ENCODE assay signal across 8 cellular contexts in the genomic region with DNA sequence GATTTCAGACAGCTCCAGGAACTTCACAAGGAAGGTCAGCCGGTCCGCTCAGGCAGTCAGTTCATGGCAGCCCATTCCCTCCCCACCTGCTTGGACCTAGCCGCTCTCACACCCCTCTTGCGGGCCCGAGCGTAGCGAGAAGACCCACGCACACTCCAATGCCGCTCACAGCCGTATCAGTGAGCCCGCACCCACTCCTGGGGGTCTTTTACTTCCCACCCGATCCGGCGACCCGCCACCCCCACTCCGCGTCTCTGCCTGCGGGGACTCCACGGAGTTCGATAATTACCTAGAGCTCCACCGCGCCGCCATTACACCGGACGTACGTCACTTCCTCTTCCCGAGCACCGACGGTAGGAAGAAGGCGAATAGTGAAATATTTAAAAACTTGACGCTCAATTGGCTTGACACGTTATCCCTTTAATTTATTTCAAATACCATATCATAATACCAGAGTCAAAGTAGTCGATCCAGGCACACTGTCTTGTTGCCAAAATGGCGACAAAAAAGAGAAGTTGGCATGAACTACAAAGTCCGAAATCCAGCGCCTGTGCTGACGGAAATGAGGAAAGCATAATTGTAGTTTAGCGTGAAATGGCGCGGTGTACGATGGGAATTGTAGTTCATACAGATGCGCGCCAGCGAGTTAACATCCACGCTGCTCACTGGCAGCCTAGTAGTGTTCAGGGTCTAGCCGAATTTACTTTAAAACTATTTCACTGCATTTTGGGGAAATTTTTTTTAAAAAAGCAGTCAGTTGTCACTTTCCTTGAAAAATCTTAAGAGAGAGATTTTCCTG. TPM values are rescaled to one million over a fixed set of nuclear protein-coding genes. Genes with fewer than 3 reads are reported as not detected.
DNase-seq lines count a peak whose midpoint lies in the region; ATAC-seq, FAIRE-seq and TF ChIP-seq lines count a peak whose summit lies in the region.

TSS of gene CWC22 (minus strand) at position 517 of the 799 bp plus-strand sequence. CDS start 13,956 bp downstream, outside the sequence.

- peak; percentile 99 for ATAC-seq in HG02840 (IDR thresholded peaks at IDR 0.05; ENCODE audit: low FRiP score, unreplicated experiment)
- peak; percentile 95 to 97 (median 96) for ATAC-seq in T-cell (replicated peaks in 1 of 4)

- no peaks in the 10 kb centered on the region for H3K4me1 ChIP-seq in trophoblast cell (ENCODE audit: control insufficient read depth in 1 of 2, insufficient read depth in 2 of 2, low read length in 2 of 2)
- H3K4me1 ChIP-seq in transverse colon, result peaks cover 11 to 41% (median 19%) of the 10 kb centered on the region in 4 donors

- 0 to 1% (median 1%) methylated on average over 46 of the region's 46 CpGs for WGBS in adipose tissue, 3 donors
- no CpG with 5 or more reads among the region's 46 CpGs for WGBS in trophoblast cell (ENCODE audit: extremely low coverage, insufficient coverage, insufficient read length)
- WGBS in transverse colon (ENCODE audit: low coverage in 1 of 2), 2 donors, result 0% methylated on average over 17 to 46 of the region's 46 CpGs

- peak; percentile 35 for DNase-seq in GM12891 (ENCODE audit: insufficient read length, low spot score)
- DNase-seq in NCI-H1436 treated with DMSO at 0.1 percent for 48 hours (lab: John Stamatoyannopoulos, UW), result peak; percentile 74
- peak; percentile 60 to 92 (median 86) for DNase-seq in T-cell
- DNase-seq in cardiac septum (ENCODE audit: low spot score), result peak; percentile 93
- DNase-seq in trophoblast cell, result peak; percentile 86 to 93
- DNase-seq in transverse colon, result peak; percentile 89

- H3K4me3 ChIP-seq in trophoblast cell (ENCODE audit: low read depth, low read length), result peak within 1 kb of the TSS; percentile 90
- H3K4me3 ChIP-seq in transverse colon, result peak within 1 kb of the TSS; percentile 76 to 89 (median 82)

- peak; percentile 99 for FAIRE-seq in GM12891 (lab: Jason Lieb, UNC)

- peak within 1 kb of the TSS; percentile 98 to 99 for H3K27ac Mint-ChIP-seq in T-cell

- H3K36me3 Mint-ChIP-seq in T-cell, result peaks cover 2% of the 10 kb centered on the region

- H2AFZ ChIP-seq in trophoblast cell (ENCODE audit: insufficient read depth, low read length, poor library complexity), result peak within 1 kb of the TSS; percentile 87

- H3K27ac ChIP-seq in adipose tissue (ENCODE audit: low read depth, low read length) (peak within 1 kb of the TSS; percentile 71), trophoblast cell (ENCODE audit: low read depth, low read length) (no peak within 1 kb of the TSS), transverse colon (peak within 1 kb of the TSS; percentile 87 to 92 (median 87))

- peak within 1 kb of the TSS; percentile 90 for H4K12ac ChIP-seq in trophoblast cell (ENCODE audit: low read depth, low read length)

- no peaks in the 10 kb centered on the region for H3K36me3 ChIP-seq in trophoblast cell (ENCODE audit: control insufficient read depth in 1 of 2, insufficient read depth in 2 of 2, low read length in 2 of 2)
- no peaks in the 10 kb centered on the region for H3K36me3 ChIP-seq in transverse colon

- intact Hi-C loops in cardiac septum (cut with DNase I) (no loop called here), transverse colon (cut with DNase I; ENCODE audit: low total_unique reads) (no loop called here)

- peaks cover 7% of the 10 kb centered on the region for H3K79me1 ChIP-seq in trophoblast cell (ENCODE audit: low read length)

- CTCF ChIA-PET in T-cell (lab: Charles Lee), result interaction anchor here in 1 of 2 donors (0.6 kb wide), 1 partner anchor 973 kb away, joined by 4 read pairs; the partner anchor contains the start of gene UBE2E3

- no peaks in the 10 kb centered on the region for H3K27me3 Mint-ChIP-seq in T-cell

- peak within 1 kb of the TSS; percentile 77 for H4K91ac ChIP-seq in trophoblast cell (ENCODE audit: low read depth, low read length)

- peak within 1 kb of the TSS; percentile 88 for H3K4ac ChIP-seq in trophoblast cell (ENCODE audit: low read depth, low read length)

- H2BK5ac ChIP-seq in trophoblast cell (ENCODE audit: low read depth, low read length, poor library complexity), result peak within 1 kb of the TSS; percentile 70

- H3K9me3 Mint-ChIP-seq in T-cell, result no peaks in the 10 kb centered on the region

- H3K4me2 ChIP-seq in trophoblast cell (ENCODE audit: low read length), result peak within 1 kb of the TSS; percentile 56

- H3K18ac ChIP-seq in trophoblast cell (ENCODE audit: low read length), result peak within 1 kb of the TSS; percentile 80

- H2BK120ac ChIP-seq in trophoblast cell (ENCODE audit: insufficient read depth, low read length, poor library complexity), result peak within 1 kb of the TSS; percentile 81

- in situ Hi-C loops in transverse colon (cut with MboI; ENCODE audit: low pct_ligation_motif_present in 1 of 4, low pct_unique_long_range_greater_than_20kb in 1 of 4, low sequenced_read_pairs in 3 of 4), result no loop called here

- H3K9me3 ChIP-seq in trophoblast cell (ENCODE audit: insufficient read depth, low read depth, low read length) (no peaks in the 10 kb centered on the region), transverse colon (no peaks in the 10 kb centered on the region)

- TF ChIP-seq EP300 in transverse colon (IDR thresholded peaks at IDR 0.05; ENCODE audit: low read depth), result no peak

- H3K14ac ChIP-seq in trophoblast cell (ENCODE audit: low read length), result peak within 1 kb of the TSS; percentile 86

- peaks cover 39 to 47% (median 46%) of the 10 kb centered on the region in 3 donors for H3K4me1 Mint-ChIP-seq in T-cell

- TF ChIP-seq CTCF in transverse colon (IDR thresholded peaks at IDR 0.05), result no peak

- POLR2A ChIA-PET in T-cell (lab: Charles Lee), result no interaction called here

- H2BK12ac ChIP-seq in trophoblast cell (ENCODE audit: low read length), result no peak within 1 kb of the TSS

- H3K27me3 ChIP-seq in trophoblast cell (ENCODE audit: insufficient read depth, low read length) (no peaks in the 10 kb centered on the region), transverse colon (no peaks in the 10 kb centered on the region)

- H3K79me2 ChIP-seq in trophoblast cell (ENCODE audit: control insufficient read depth, insufficient read depth, low read length, poor library complexity), result peaks cover 3% of the 10 kb centered on the region

- H4K8ac ChIP-seq in trophoblast cell (ENCODE audit: low read depth, low read length), result peak within 1 kb of the TSS; percentile 56

- no peak within 1 kb of the TSS for H2AK5ac ChIP-seq in trophoblast cell (ENCODE audit: low read length)

- no peak within 1 kb of the TSS for H3K23ac ChIP-seq in trophoblast cell (ENCODE audit: low read length)

- H3K9ac ChIP-seq in trophoblast cell (ENCODE audit: low read length), result peak within 1 kb of the TSS; percentile 87

- TF ChIP-seq POLR2A in GM12891 (IDR thresholded peaks at IDR 0.05; ENCODE audit: low read depth, low read length) (peak; percentile 74), transverse colon (IDR thresholded peaks at IDR 0.05) (peak; percentile 49)

- H3K4me3 Mint-ChIP-seq in T-cell, result peak within 1 kb of the TSS; percentile 92 to 97 (median 96)

TF ChIP-seq in GM12891, 5 proteins besides CTCF, POLR2A, EP300 and RAD21:
- peak; percentile 72 for TF ChIP-seq SPI1 (IDR thresholded peaks at IDR 0.05; ENCODE audit: low read depth, low read length)
- peak; percentile 61; the same call in 1 of the 2 replicates for TF ChIP-seq POU2F2 (IDR thresholded peaks at IDR 0.05; ENCODE audit: low read depth, low read length)
- no peak for TF ChIP-seq PAX5 (IDR thresholded peaks at IDR 0.05; ENCODE audit: insufficient read depth, low read length, severe bottlenecking)
- TF ChIP-seq TAF1 (IDR thresholded peaks at IDR 0.05; ENCODE audit: low read depth, low read length), result peak; percentile 90
- peak; percentile 78 for TF ChIP-seq POLR2AphosphoS5 (IDR thresholded peaks at IDR 0.05; ENCODE audit: low read depth, low read length)

RNA-seq across cellular contexts. Expression of gene CWC22, which starts in this region (rescaled TPM):
- 12.4 TPM for polyA plus RNA-seq in GM12891 (2012; ENCODE audit: low read depth, missing spikeins)
- total RNA-seq in T-cell (10 to 100 TPM; 16.1 to 24.1 (median 22.6) TPM), cardiac septum (13.1 TPM), transverse colon (10 to 100 TPM in 3 of 4 donors, 1 to 10 TPM in 1; 7.5 to 19.9 (median 16.4) TPM)
- polyA plus RNA-seq in adipose tissue, result 10 to 100 TPM in 2 of 3 donors, 1 to 10 TPM in 1; 5.0 to 16.9 (median 11.0) TPM
- polyA plus RNA-seq in trophoblast cell (2013), result 20.7 and 21.2 TPM in 2 replicates

Comparison
In these comparisons a context has a peak if more than half of its experiments do, and no peak if none do; other contexts are left out.
1. DNase-seq: peak in every context shown above with its lines; median percentile 93 in cardiac septum; 90 in trophoblast cell; 89 in transverse colon; 86 in T-cell; 74 in NCI-H1436 treated with DMSO at 0.1 percent for 48 hours; 35 in GM12891.